In genomic region chr2:11829324-11829946, GRCh38 we compare ENCODE assay signal across 8 cellular contexts.
A peak's percentile ranks its signal among the peaks of the same experiment; 100 is the strongest.
DNase-seq lines count a peak whose midpoint lies in the region; ATAC-seq, FAIRE-seq and TF ChIP-seq lines count a peak whose summit lies in the region.

No MANE protein-coding gene starts in this region.

- FAIRE-seq in HTR-8/SVneo (lab: Jason Lieb, UNC), result no peak

- DNase-seq in COLO829 (ENCODE audit: low spot score) (peak; percentile 65), HTR-8/SVneo (ENCODE audit: insufficient read length, low spot score) (peak; percentile 67), OCI-M2 (lab: John Stamatoyannopoulos, UW; ENCODE audit: unreplicated experiment) (peak; percentile 6), activated T-helper 1 cell treated with Interleukin-2 at 50 U/mL for 16 hours (ENCODE audit: low read depth) (peak; percentile 34), fibroblast of the aortic adventitia (ENCODE audit: low read depth) (peak; percentile 46)
- DNase-seq in natural killer cell treated with Interleukin-12 subunit alpha and Interleukin-12 subunit beta and Interleukin-15 and Interleukin-18, amount 100 ng/mL, for 72 hours (ENCODE audit: low spot score), result no peak
- DNase-seq in stimulated activated naive CD4-positive, alpha-beta T cell treated with Interleukin-2 at 50 U/mL for 16 hours (lab: John Stamatoyannopoulos, UW), result peak; percentile 54

- peak overlapping the region; percentile 49 to 71 for H3K27ac Mint-ChIP-seq in natural killer cell treated with Interleukin-12 subunit alpha and Interleukin-12 subunit beta and Interleukin-15 and Interleukin-18, amount 100 ng/mL, for 72 hours

- H3K9me3 Mint-ChIP-seq in natural killer cell treated with Interleukin-12 subunit alpha and Interleukin-12 subunit beta and Interleukin-15 and Interleukin-18, amount 100 ng/mL, for 72 hours, result peaks cover under 1% of the 10 kb centered on the region

- H3K4me1 Mint-ChIP-seq in natural killer cell treated with Interleukin-12 subunit alpha and Interleukin-12 subunit beta and Interleukin-15 and Interleukin-18, amount 100 ng/mL, for 72 hours (ENCODE audit: low read depth in 2 of 2), result peaks cover 42% of the 10 kb centered on the region in 2 donors

- peak; percentile 49 for TF ChIP-seq CTCF in fibroblast of the aortic adventitia (IDR thresholded peaks at IDR 0.05; ENCODE audit: insufficient read depth, low read length)

- peak; percentile 38 for ATAC-seq in GM21381 (IDR thresholded peaks at IDR 0.05; ENCODE audit: unreplicated experiment)
- peak in 1 of 2 donors; percentile 34 for ATAC-seq in natural killer cell treated with Interleukin-12 subunit alpha and Interleukin-12 subunit beta and Interleukin-15 and Interleukin-18, amount 100 ng/mL, for 72 hours

- H3K4me3 Mint-ChIP-seq in natural killer cell treated with Interleukin-12 subunit alpha and Interleukin-12 subunit beta and Interleukin-15 and Interleukin-18, amount 100 ng/mL, for 72 hours, result peak overlapping the region; percentile 78

- peaks cover 21% of the 10 kb centered on the region for H3K36me3 Mint-ChIP-seq in natural killer cell treated with Interleukin-12 subunit alpha and Interleukin-12 subunit beta and Interleukin-15 and Interleukin-18, amount 100 ng/mL, for 72 hours

- H3K27me3 Mint-ChIP-seq in natural killer cell treated with Interleukin-12 subunit alpha and Interleukin-12 subunit beta and Interleukin-15 and Interleukin-18, amount 100 ng/mL, for 72 hours, result peaks cover under 1 to 2% of the 10 kb centered on the region in 2 donors

- H3K4me3 ChIP-seq in fibroblast of the aortic adventitia (ENCODE audit: low read depth, low read length), result peak overlapping the region; percentile 17
